In the genomic region with DNA sequence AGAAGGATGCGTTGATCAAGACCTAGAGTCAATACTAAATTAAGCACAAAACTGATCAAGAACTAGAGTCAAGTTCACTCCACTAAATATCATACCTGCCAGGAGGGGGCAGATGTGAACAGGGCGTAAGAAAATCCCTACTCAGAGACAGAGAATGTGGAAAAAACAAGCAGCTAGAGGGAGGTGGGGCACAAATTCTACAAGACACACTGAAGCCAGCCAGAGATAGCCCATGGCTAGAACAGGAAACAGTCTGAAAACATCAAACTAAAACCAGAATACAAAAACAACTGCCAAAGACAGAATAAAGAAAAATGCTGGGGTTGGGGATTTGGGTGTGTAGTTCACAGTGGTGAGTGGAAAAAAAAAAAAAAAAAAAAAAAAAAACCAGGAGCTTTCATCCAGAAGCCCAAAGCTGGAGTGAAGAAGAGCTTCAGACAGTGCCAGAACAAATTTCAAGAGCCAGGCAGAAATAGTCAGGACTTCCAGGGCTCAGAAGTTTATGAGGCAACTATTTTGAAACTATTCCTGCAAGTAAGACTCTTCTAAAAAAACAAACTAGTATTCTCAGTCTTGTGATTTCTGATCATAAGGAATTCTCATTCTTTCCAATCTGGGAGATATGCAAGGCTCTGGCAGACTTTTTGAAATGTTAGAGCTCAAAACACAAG, we compare ENCODE assay signal across 1 cellular context.
A peak's percentile ranks its signal among the peaks of the same experiment; 100 is the strongest.
TF ChIP-seq lines count a peak whose summit lies in the region.

No MANE protein-coding gene starts in this region.

TF ChIP-seq in K562, 482 proteins besides CTCF, POLR2A, EP300 and RAD21 (continued from another document and continues in another):
- 0 out of 2 replicates have a peak, but pooled peaks have one; percentile 2 for TF ChIP-seq ZNF668 (CRISPR knock-in tag; IDR thresholded peaks at IDR 0.05)
- peak; percentile 95 for TF ChIP-seq TEAD2 (tag; IDR thresholded peaks at IDR 0.05)
- peak in 1 of 2 experiments; percentile 49; a peak in 2 of 4 replicates for TF ChIP-seq HDAC1 (IDR thresholded peaks at IDR 0.05)
- TF ChIP-seq ZBED1 (IDR thresholded peaks at IDR 0.05), result no peak
- TF ChIP-seq TOE1 (IDR thresholded peaks at IDR 0.05; ENCODE audit: borderline replicate concordance), result peak; percentile 76; the same call in 1 of the 2 replicates
- TF ChIP-seq TOE1 (CRISPR knock-in tag; IDR thresholded peaks at IDR 0.05; ENCODE audit: borderline replicate concordance, low read depth), result no peak
- TF ChIP-seq KLF13 (tag; IDR thresholded peaks at IDR 0.05; ENCODE audit: borderline replicate concordance, low read depth), result peak; percentile 85; the same call in 1 of the 2 replicates
- TF ChIP-seq, protein P1, sequence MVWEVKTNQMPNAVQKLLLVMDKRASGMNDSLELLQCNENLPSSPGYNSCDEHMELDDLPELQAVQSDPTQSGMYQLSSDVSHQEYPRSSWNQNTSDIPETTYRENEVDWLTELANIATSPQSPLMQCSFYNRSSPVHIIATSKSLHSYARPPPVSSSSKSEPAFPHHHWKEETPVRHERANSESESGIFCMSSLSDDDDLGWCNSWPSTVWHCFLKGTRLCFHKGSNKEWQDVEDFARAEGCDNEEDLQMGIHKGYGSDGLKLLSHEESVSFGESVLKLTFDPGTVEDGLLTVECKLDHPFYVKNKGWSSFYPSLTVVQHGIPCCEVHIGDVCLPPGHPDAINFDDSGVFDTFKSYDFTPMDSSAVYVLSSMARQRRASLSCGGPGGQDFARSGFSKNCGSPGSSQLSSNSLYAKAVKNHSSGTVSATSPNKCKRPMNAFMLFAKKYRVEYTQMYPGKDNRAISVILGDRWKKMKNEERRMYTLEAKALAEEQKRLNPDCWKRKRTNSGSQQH (CRISPR knock-in tag; IDR thresholded peaks at IDR 0.05), result peak; percentile 55; the same call in 1 of the 2 replicates
- TF ChIP-seq, protein P2, sequence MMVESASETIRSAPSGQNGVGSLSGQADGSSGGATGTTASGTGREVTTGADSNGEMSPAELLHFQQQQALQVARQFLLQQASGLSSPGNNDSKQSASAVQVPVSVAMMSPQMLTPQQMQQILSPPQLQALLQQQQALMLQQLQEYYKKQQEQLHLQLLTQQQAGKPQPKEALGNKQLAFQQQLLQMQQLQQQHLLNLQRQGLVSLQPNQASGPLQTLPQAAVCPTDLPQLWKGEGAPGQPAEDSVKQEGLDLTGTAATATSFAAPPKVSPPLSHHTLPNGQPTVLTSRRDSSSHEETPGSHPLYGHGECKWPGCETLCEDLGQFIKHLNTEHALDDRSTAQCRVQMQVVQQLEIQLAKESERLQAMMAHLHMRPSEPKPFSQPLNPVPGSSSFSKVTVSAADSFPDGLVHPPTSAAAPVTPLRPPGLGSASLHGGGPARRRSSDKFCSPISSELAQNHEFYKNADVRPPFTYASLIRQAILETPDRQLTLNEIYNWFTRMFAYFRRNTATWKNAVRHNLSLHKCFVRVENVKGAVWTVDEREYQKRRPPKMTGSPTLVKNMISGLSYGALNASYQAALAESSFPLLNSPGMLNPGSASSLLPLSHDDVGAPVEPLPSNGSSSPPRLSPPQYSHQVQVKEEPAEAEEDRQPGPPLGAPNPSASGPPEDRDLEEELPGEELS (CRISPR knock-in tag; IDR thresholded peaks at IDR 0.05; ENCODE audit: borderline replicate concordance), result no peak
- TF ChIP-seq, protein P3, sequence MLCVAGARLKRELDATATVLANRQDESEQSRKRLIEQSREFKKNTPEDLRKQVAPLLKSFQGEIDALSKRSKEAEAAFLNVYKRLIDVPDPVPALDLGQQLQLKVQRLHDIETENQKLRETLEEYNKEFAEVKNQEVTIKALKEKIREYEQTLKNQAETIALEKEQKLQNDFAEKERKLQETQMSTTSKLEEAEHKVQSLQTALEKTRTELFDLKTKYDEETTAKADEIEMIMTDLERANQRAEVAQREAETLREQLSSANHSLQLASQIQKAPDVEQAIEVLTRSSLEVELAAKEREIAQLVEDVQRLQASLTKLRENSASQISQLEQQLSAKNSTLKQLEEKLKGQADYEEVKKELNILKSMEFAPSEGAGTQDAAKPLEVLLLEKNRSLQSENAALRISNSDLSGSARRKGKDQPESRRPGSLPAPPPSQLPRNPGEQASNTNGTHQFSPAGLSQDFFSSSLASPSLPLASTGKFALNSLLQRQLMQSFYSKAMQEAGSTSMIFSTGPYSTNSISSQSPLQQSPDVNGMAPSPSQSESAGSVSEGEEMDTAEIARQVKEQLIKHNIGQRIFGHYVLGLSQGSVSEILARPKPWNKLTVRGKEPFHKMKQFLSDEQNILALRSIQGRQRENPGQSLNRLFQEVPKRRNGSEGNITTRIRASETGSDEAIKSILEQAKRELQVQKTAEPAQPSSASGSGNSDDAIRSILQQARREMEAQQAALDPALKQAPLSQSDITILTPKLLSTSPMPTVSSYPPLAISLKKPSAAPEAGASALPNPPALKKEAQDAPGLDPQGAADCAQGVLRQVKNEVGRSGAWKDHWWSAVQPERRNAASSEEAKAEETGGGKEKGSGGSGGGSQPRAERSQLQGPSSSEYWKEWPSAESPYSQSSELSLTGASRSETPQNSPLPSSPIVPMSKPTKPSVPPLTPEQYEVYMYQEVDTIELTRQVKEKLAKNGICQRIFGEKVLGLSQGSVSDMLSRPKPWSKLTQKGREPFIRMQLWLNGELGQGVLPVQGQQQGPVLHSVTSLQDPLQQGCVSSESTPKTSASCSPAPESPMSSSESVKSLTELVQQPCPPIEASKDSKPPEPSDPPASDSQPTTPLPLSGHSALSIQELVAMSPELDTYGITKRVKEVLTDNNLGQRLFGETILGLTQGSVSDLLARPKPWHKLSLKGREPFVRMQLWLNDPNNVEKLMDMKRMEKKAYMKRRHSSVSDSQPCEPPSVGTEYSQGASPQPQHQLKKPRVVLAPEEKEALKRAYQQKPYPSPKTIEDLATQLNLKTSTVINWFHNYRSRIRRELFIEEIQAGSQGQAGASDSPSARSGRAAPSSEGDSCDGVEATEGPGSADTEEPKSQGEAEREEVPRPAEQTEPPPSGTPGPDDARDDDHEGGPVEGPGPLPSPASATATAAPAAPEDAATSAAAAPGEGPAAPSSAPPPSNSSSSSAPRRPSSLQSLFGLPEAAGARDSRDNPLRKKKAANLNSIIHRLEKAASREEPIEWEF (CRISPR knock-in tag; IDR thresholded peaks at IDR 0.05), result no peak; the same call in 1 of the 2 replicates
- TF ChIP-seq CXXC5 (CRISPR knock-in tag; IDR thresholded peaks at IDR 0.05), result peak; percentile 22; the same call in 1 of the 2 replicates
- peak; percentile 29; the same call in 1 of the 2 replicates for TF ChIP-seq ZNF79 (CRISPR knock-in tag; IDR thresholded peaks at IDR 0.05; ENCODE audit: low read depth)
- TF ChIP-seq ZNF146 (CRISPR knock-in tag; IDR thresholded peaks at IDR 0.05; ENCODE audit: unreplicated experiment), result no peak
- TF ChIP-seq, protein P4, sequence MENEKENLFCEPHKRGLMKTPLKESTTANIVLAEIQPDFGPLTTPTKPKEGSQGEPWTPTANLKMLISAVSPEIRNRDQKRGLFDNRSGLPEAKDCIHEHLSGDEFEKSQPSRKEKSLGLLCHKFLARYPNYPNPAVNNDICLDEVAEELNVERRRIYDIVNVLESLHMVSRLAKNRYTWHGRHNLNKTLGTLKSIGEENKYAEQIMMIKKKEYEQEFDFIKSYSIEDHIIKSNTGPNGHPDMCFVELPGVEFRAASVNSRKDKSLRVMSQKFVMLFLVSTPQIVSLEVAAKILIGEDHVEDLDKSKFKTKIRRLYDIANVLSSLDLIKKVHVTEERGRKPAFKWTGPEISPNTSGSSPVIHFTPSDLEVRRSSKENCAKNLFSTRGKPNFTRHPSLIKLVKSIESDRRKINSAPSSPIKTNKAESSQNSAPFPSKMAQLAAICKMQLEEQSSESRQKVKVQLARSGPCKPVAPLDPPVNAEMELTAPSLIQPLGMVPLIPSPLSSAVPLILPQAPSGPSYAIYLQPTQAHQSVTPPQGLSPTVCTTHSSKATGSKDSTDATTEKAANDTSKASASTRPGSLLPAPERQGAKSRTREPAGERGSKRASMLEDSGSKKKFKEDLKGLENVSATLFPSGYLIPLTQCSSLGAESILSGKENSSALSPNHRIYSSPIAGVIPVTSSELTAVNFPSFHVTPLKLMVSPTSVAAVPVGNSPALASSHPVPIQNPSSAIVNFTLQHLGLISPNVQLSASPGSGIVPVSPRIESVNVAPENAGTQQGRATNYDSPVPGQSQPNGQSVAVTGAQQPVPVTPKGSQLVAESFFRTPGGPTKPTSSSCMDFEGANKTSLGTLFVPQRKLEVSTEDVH (IDR thresholded peaks at IDR 0.05; ENCODE audit: low read depth, partially characterized antibody), result peak; percentile 64
- peak; percentile 50 for TF ChIP-seq CREM (IDR thresholded peaks at IDR 0.05; ENCODE audit: low read depth)
- peak; percentile 15; the same call in 1 of the 2 replicates for TF ChIP-seq GATAD2B (IDR thresholded peaks at IDR 0.05; ENCODE audit: borderline replicate concordance)
- peak; percentile 26; the same call in 1 of the 2 replicates for TF ChIP-seq TCF7L2 (IDR thresholded peaks at IDR 0.05; ENCODE audit: low read depth, low read length)
- TF ChIP-seq, protein P5, sequence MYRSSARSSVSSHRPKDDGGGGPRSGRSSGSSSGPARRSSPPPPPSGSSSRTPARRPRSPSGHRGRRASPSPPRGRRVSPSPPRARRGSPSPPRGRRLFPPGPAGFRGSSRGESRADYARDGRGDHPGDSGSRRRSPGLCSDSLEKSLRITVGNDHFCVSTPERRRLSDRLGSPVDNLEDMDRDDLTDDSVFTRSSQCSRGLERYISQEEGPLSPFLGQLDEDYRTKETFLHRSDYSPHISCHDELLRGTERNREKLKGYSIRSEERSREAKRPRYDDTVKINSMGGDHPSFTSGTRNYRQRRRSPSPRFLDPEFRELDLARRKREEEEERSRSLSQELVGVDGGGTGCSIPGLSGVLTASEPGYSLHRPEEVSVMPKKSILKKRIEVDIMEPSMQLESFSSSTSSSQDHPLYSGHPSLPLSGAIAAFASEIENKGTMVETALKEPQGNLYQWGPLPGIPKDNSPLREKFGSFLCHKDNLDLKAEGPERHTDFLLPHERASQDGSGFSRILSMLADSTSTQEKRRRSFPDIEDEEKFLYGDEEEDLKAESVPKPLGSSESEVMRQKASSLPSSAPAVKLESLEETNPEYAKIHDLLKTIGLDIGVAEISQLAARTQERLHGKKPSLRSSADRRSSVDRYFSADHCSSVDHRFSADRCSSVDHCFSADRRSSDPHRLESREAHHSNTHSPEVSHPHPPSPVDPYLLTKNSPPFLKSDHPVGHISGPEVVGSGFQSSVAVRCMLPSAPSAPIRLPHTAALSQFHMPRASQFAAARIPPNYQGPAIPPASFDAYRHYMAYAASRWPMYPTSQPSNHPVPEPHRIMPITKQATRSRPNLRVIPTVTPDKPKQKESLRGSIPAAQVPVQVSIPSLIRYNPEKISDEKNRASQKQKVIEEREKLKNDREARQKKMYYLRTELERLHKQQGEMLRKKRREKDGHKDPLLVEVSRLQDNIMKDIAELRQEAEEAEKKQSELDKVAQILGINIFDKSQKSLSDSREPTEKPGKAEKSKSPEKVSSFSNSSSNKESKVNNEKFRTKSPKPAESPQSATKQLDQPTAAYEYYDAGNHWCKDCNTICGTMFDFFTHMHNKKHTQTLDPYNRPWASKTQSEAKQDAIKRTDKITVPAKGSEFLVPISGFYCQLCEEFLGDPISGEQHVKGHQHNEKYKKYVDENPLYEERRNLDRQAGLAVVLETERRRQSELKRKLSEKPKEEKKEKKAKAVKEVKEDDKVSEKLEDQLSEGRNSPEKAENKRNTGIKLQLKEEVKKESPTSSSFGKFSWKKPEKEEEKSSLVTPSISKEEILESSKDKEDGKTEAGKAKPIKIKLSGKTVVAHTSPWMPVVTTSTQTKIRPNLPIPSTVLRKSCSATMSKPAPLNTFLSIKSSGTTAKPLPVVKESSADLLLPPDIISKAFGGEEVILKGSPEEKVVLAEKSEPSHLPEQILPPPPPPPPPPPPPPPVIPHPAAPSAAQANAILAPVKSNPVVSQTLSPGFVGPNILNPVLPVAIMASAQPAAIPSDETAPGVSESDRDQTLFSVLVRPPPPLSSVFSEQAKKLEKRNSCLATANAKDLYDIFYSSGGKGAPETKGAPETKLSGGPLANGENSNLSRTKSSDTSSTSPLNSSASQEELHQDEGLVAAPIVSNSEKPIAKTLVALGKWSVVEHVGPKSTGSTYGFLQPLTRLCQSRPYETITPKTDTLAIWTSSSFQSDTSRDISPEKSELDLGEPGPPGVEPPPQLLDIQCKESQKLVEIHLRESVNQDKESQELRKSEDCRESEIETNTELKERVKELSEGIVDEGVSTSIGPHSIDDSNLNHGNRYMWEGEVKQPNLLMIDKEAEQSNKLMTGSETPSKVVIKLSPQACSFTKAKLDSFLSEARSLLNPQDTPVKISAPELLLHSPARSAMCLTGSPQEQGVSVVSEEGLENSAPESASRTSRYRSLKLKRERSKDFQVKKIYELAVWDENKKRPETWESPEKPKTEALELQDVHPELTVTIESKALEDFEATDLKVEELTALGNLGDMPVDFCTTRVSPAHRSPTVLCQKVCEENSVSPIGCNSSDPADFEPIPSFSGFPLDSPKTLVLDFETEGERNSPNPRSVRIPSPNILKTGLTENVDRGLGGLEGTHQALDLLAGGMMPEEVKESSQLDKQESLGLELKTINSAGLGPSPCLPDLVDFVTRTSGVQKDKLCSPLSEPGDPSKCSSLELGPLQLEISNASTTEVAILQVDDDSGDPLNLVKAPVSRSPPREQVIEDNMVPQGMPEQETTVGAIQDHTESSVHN (IDR thresholded peaks at IDR 0.05; ENCODE audit: borderline replicate concordance in 1 of 2, low read depth in 1 of 2), result peak in 1 of 2 experiments; percentile 51; a peak in 1 of 4 replicates
- no peak; the same call in 1 of the 2 replicates for TF ChIP-seq MTA2 (IDR thresholded peaks at IDR 0.05; ENCODE audit: low read depth)
- peak; percentile 78 for TF ChIP-seq SOX6 (IDR thresholded peaks at IDR 0.05)
- TF ChIP-seq, protein P6, sequence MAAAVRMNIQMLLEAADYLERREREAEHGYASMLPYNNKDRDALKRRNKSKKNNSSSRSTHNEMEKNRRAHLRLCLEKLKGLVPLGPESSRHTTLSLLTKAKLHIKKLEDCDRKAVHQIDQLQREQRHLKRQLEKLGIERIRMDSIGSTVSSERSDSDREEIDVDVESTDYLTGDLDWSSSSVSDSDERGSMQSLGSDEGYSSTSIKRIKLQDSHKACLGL (CRISPR knock-in tag; IDR thresholded peaks at IDR 0.05; ENCODE audit: borderline replicate concordance, poor library complexity, severe bottlenecking), result no peak
- no peak for TF ChIP-seq KHSRP (IDR thresholded peaks at IDR 0.05)
- TF ChIP-seq RAD51 (IDR thresholded peaks at IDR 0.05; ENCODE audit: borderline replicate concordance, low read depth), result peak; percentile 35; the same call in 1 of the 2 replicates
- TF ChIP-seq, protein P7, sequence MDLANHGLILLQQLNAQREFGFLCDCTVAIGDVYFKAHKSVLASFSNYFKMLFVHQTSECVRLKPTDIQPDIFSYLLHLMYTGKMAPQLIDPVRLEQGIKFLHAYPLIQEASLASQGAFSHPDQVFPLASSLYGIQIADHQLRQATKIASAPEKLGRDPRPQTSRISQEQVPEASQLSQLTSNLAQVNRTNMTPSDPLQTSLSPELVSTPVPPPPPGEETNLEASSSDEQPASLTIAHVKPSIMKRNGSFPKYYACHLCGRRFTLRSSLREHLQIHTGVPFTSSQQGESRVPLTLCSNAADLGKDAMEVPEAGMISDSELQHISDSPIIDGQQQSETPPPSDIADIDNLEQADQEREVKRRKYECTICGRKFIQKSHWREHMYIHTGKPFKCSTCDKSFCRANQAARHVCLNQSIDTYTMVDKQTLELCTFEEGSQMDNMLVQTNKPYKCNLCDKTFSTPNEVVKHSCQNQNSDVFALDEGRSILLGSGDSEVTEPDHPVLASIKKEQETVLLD (IDR thresholded peaks at IDR 0.05), result peak; percentile 53; the same call in 1 of the 2 replicates
